In genomic region chr4:143870523-143871268, GRCh38 we compare ENCODE assay signal across 2 cellular contexts.
A peak's percentile ranks its signal among the peaks of the same experiment; 100 is the strongest.
TF ChIP-seq lines count a peak whose summit lies in the region.

No MANE protein-coding gene starts in this region.

TF ChIP-seq in GM12891, 5 proteins besides CTCF, POLR2A, EP300 and RAD21:
- 0 out of 2 replicates have a peak, but pooled peaks have one; percentile 13 for TF ChIP-seq SPI1 (IDR thresholded peaks at IDR 0.05; ENCODE audit: low read depth, low read length)
TF ChIP-seq in GM12891: peak in this region for 1; not testable (repeated sequence) for 4.

TF ChIP-seq in GM12878, 131 proteins besides CTCF, POLR2A, EP300 and RAD21:
- TF ChIP-seq SPI1 (IDR thresholded peaks at IDR 0.05; ENCODE audit: borderline replicate concordance, insufficient read depth, low read depth, low read length), result peak; percentile 20; the same call in 1 of the 2 replicates
